Comparison of ENCODE assay signal across 1 cellular context in genomic region chr2:181774601-181775179, GRCh38.
TF ChIP-seq lines count a peak whose summit lies in the region.

No MANE protein-coding gene starts in this region.

TF ChIP-seq in HCT116, 20 proteins besides CTCF, POLR2A, EP300 and RAD21 (continued from another document):
- TF ChIP-seq REST (IDR thresholded peaks at IDR 0.05; ENCODE audit: low read depth) (no peak), EZH2phosphoT487 (IDR thresholded peaks at IDR 0.05; ENCODE audit: borderline replicate concordance) (no peak), MAX (IDR thresholded peaks at IDR 0.05) (0 out of 2 replicates have a peak, but pooled peaks have one; percentile 24), EGR1 (IDR thresholded peaks at IDR 0.05; ENCODE audit: low read depth) (no peak), POLR2AphosphoS5 (IDR thresholded peaks at IDR 0.05; ENCODE audit: low read depth, low read length) (no peak), CEBPB (IDR thresholded peaks at IDR 0.05; ENCODE audit: low read depth) (peak; percentile 75), SP1 (IDR thresholded peaks at IDR 0.05; ENCODE audit: low read depth) (peak; percentile 51), CBX3 (IDR thresholded peaks at IDR 0.05; ENCODE audit: low read depth) (no peak), FOSL1 (IDR thresholded peaks at IDR 0.05; ENCODE audit: low read depth) (peak; percentile 34), EZH2 (IDR thresholded peaks at IDR 0.05) (no peak), YY1 (IDR thresholded peaks at IDR 0.05; ENCODE audit: extremely low read depth, insufficient replicate concordance, low read depth, low read length) (no peak), JUND (IDR thresholded peaks at IDR 0.05) (no peak), ELF1 (IDR thresholded peaks at IDR 0.05; ENCODE audit: borderline replicate concordance, low read depth) (no peak)
